In genomic region chr2:73832905-73833304, GRCh38 we compare ENCODE assay signal across 1 cellular context.
TF ChIP-seq lines count a peak whose summit lies in the region.

No MANE protein-coding gene starts in this region.

TF ChIP-seq in K562, 482 proteins besides CTCF, POLR2A, EP300 and RAD21 (continued from another document and continues in another):
- TF ChIP-seq, protein P1, sequence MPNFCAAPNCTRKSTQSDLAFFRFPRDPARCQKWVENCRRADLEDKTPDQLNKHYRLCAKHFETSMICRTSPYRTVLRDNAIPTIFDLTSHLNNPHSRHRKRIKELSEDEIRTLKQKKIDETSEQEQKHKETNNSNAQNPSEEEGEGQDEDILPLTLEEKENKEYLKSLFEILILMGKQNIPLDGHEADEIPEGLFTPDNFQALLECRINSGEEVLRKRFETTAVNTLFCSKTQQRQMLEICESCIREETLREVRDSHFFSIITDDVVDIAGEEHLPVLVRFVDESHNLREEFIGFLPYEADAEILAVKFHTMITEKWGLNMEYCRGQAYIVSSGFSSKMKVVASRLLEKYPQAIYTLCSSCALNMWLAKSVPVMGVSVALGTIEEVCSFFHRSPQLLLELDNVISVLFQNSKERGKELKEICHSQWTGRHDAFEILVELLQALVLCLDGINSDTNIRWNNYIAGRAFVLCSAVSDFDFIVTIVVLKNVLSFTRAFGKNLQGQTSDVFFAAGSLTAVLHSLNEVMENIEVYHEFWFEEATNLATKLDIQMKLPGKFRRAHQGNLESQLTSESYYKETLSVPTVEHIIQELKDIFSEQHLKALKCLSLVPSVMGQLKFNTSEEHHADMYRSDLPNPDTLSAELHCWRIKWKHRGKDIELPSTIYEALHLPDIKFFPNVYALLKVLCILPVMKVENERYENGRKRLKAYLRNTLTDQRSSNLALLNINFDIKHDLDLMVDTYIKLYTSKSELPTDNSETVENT (CRISPR knock-in tag; IDR thresholded peaks at IDR 0.05): no peak
- no peak for TF ChIP-seq TCF7L2 (IDR thresholded peaks at IDR 0.05; ENCODE audit: low read depth, low read length)
- no peak for TF ChIP-seq RB1 (IDR thresholded peaks at IDR 0.05; ENCODE audit: low read depth)
- TF ChIP-seq ETV5 (CRISPR knock-in tag; IDR thresholded peaks at IDR 0.05; ENCODE audit: low read depth): no peak
- TF ChIP-seq NKRF (IDR thresholded peaks at IDR 0.05; ENCODE audit: borderline replicate concordance): no peak
- no peak for TF ChIP-seq WHSC1 (IDR thresholded peaks at IDR 0.05; ENCODE audit: low read length)
- TF ChIP-seq HNRNPL (IDR thresholded peaks at IDR 0.05; ENCODE audit: low read depth, low read length): no peak
- peak; percentile 32; the same call in 1 of the 2 replicates for TF ChIP-seq ZNF316 (IDR thresholded peaks at IDR 0.05)
- TF ChIP-seq, protein P2, sequence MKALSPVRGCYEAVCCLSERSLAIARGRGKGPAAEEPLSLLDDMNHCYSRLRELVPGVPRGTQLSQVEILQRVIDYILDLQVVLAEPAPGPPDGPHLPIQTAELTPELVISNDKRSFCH (CRISPR knock-in tag; IDR thresholded peaks at IDR 0.05): no peak
- TF ChIP-seq, protein P2 (tag; IDR thresholded peaks at IDR 0.05): no peak
- TF ChIP-seq C11orf30 (IDR thresholded peaks at IDR 0.05; ENCODE audit: low read depth): peak; percentile 16; the same call in 1 of the 2 replicates
- no peak for TF ChIP-seq MAX (CRISPR knock-in tag; IDR thresholded peaks at IDR 0.05)
- TF ChIP-seq RAD51 (IDR thresholded peaks at IDR 0.05; ENCODE audit: borderline replicate concordance, low read depth): no peak
- peak; percentile 65 for TF ChIP-seq TBP (optimal IDR thresholded peaks at IDR 0.05; ENCODE audit: low read depth, low read length)
- no peak for TF ChIP-seq NR1H2 (CRISPR knock-in tag; IDR thresholded peaks at IDR 0.05)
- TF ChIP-seq BHLHE40 (IDR thresholded peaks at IDR 0.05; ENCODE audit: low read length): no peak
- no peak for TF ChIP-seq ETV1 (tag; conservative IDR thresholded peaks at IDR 0.05; ENCODE audit: low read depth)
- no peak for TF ChIP-seq ZNF655 (CRISPR knock-in tag; IDR thresholded peaks at IDR 0.05)
- TF ChIP-seq ZNF592 (IDR thresholded peaks at IDR 0.05): 0 out of 2 replicates have a peak, but pooled peaks have one; percentile 35
- no peak for TF ChIP-seq MTA1 (IDR thresholded peaks at IDR 0.05; ENCODE audit: borderline replicate concordance)
- 0 out of 2 replicates have a peak, but pooled peaks have one; percentile 37 for TF ChIP-seq MEF2A (IDR thresholded peaks at IDR 0.05; ENCODE audit: control insufficient read depth, low read depth, low read length)
- no peak for TF ChIP-seq CBX1 (IDR thresholded peaks at IDR 0.05; ENCODE audit: low read depth)
- TF ChIP-seq FOS (IDR thresholded peaks at IDR 0.05; ENCODE audit: extremely low read depth, insufficient read length): peak; percentile 37
- TF ChIP-seq ZC3H11A (IDR thresholded peaks at IDR 0.05; ENCODE audit: low read depth, low read length): no peak
- TF ChIP-seq ELF1 (tag; IDR thresholded peaks at IDR 0.05): no peak
- TF ChIP-seq CLOCK (CRISPR knock-in tag; IDR thresholded peaks at IDR 0.05; ENCODE audit: borderline replicate concordance): no peak
- TF ChIP-seq, protein P3, sequence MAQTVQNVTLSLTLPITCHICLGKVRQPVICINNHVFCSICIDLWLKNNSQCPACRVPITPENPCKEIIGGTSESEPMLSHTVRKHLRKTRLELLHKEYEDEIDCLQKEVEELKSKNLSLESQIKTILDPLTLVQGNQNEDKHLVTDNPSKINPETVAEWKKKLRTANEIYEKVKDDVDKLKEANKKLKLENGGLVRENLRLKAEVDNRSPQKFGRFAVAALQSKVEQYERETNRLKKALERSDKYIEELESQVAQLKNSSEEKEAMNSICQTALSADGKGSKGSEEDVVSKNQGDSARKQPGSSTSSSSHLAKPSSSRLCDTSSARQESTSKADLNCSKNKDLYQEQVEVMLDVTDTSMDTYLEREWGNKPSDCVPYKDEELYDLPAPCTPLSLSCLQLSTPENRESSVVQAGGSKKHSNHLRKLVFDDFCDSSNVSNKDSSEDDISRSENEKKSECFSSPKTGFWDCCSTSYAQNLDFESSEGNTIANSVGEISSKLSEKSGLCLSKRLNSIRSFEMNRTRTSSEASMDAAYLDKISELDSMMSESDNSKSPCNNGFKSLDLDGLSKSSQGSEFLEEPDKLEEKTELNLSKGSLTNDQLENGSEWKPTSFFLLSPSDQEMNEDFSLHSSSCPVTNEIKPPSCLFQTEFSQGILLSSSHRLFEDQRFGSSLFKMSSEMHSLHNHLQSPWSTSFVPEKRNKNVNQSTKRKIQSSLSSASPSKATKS (CRISPR knock-in tag; IDR thresholded peaks at IDR 0.05): no peak
- TF ChIP-seq MLX (CRISPR knock-in tag; conservative IDR thresholded peaks at IDR 0.05): no peak
- no peak for TF ChIP-seq BRD4 (IDR thresholded peaks at IDR 0.05)
- no peak for TF ChIP-seq NCOA2 (IDR thresholded peaks at IDR 0.05; ENCODE audit: partially characterized antibody in 2 of 2)
- TF ChIP-seq, protein P4, sequence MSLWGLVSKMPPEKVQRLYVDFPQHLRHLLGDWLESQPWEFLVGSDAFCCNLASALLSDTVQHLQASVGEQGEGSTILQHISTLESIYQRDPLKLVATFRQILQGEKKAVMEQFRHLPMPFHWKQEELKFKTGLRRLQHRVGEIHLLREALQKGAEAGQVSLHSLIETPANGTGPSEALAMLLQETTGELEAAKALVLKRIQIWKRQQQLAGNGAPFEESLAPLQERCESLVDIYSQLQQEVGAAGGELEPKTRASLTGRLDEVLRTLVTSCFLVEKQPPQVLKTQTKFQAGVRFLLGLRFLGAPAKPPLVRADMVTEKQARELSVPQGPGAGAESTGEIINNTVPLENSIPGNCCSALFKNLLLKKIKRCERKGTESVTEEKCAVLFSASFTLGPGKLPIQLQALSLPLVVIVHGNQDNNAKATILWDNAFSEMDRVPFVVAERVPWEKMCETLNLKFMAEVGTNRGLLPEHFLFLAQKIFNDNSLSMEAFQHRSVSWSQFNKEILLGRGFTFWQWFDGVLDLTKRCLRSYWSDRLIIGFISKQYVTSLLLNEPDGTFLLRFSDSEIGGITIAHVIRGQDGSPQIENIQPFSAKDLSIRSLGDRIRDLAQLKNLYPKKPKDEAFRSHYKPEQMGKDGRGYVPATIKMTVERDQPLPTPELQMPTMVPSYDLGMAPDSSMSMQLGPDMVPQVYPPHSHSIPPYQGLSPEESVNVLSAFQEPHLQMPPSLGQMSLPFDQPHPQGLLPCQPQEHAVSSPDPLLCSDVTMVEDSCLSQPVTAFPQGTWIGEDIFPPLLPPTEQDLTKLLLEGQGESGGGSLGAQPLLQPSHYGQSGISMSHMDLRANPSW (CRISPR knock-in tag; IDR thresholded peaks at IDR 0.05): no peak
- TF ChIP-seq NCOA6 (IDR thresholded peaks at IDR 0.05): no peak
- no peak for TF ChIP-seq TAF15 (IDR thresholded peaks at IDR 0.05; ENCODE audit: low read depth, low read length)
- TF ChIP-seq L3MBTL2 (IDR thresholded peaks at IDR 0.05): no peak
- TF ChIP-seq POLR3G (IDR thresholded peaks at IDR 0.05; ENCODE audit: extremely low read depth, insufficient read length, insufficient replicate concordance): no peak
- no peak for TF ChIP-seq GTF2F1 (IDR thresholded peaks at IDR 0.05; ENCODE audit: low read depth, low read length)
